In the genomic region with DNA sequence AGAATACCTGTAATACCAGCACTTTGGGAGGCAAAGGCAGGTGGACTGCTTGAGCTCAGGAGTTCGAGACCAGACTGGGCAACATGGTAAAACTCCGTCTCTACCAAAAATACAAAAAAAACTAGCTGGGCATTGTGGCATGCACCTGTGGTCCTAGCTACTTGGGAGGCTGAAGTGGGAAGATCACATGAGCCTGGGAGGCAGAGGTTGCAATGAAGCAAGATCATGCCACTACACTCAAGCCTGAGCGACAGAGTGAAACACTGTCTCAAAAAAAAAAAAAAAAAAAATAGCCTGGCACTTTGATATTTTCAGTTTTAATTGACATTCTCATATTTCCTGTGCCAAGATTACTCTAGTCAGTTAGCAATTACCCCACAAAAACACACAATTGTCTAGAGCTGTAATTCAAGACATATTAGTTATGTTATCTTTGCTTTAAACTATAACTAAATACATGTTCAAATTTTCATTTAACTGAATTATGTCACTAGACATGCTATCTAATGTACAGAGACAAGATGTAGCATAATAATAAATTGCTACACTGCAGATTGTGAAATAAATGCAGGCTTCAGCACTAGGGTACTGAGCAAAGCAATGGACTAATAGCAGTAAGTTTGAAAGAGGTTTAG, we compare ENCODE assay signal across 15 cellular contexts.
"Had no signal": no experiment of that assay in that cellular context is flagged by ENCODE, and none has a peak within 500 bp of the region (broad histone marks: within the 10 kb centered on the region; RNA-seq: fewer than 3 reads in every experiment).

No MANE protein-coding gene starts in this region.

- H3K4me1 ChIP-seq: left lung had no signal

- H3K27ac ChIP-seq: dorsolateral prefrontal cortex, left lung, skin epidermis, transverse colon had no signal

- ATAC-seq: activated naive CD8-positive, alpha-beta T cell treated with anti-CD3 and anti-CD28 coated beads, Interleukin-2, amount 50 U/mL, for 24 hours; naive thymus-derived CD8-positive, alpha-beta T cell; stimulated activated naive CD8-positive, alpha-beta T cell treated with anti-CD3 and anti-CD28 coated beads, Interleukin-15, Interleukin-2, amounts not matched to agents 100 U/mL and 50 U/mL, for 24 hours; T-cell had no signal

- DNase-seq: activated CD4-positive, alpha-beta T cell treated with anti-CD3 and anti-CD28 coated beads for 1 hour; activated CD4-positive, alpha-beta T cell treated with anti-CD3 and anti-CD28 coated beads, Interleukin-2, amount 50 U/mL, for 4 hours; activated naive CD4-positive, alpha-beta T cell treated with anti-CD3 and anti-CD28 coated beads for 36 hours; activated naive CD8-positive, alpha-beta T cell treated with anti-CD3 and anti-CD28 coated beads, Interleukin-2, amount 50 U/mL, for 24 hours; activated T-cell treated with anti-CD3 and anti-CD28 coated beads for 4 hours; dorsolateral prefrontal cortex; endodermal cell; head of caudate nucleus; left lung; naive thymus-derived CD8-positive, alpha-beta T cell; stimulated activated naive CD8-positive, alpha-beta T cell treated with anti-CD3 and anti-CD28 coated beads, Interleukin-15, Interleukin-2, amounts not matched to agents 100 U/mL and 50 U/mL, for 24 hours; T-cell; T-helper 9 cell; transverse colon had no signal

- H3K27me3 ChIP-seq: dorsolateral prefrontal cortex, left lung, transverse colon had no signal

- H3K9me3 ChIP-seq: transverse colon had no signal

- H3K4me3 ChIP-seq: dorsolateral prefrontal cortex, left lung, skin epidermis, transverse colon had no signal

- H3K36me3 ChIP-seq: left lung, transverse colon had no signal
